Comparison of ENCODE assay signal across 1 cellular context in genomic region chr2:9944330-9944758, GRCh38.
A peak's percentile ranks its signal among the peaks of the same experiment; 100 is the strongest.
TF ChIP-seq lines count a peak whose summit lies in the region.

No MANE protein-coding gene starts in this region.

TF ChIP-seq in HepG2, 621 proteins besides CTCF, POLR2A, EP300 and RAD21:
- TF ChIP-seq MAZ (IDR thresholded peaks at IDR 0.05; ENCODE audit: borderline replicate concordance, low read depth, low read length) (no peak), MAZ (CRISPR knock-in tag; IDR thresholded peaks at IDR 0.05; ENCODE audit: low read depth) (0 out of 2 replicates have a peak, but pooled peaks have one; percentile 31), RBAK (CRISPR knock-in tag; IDR thresholded peaks at IDR 0.05) (no peak), SP5 (CRISPR knock-in tag; IDR thresholded peaks at IDR 0.05; ENCODE audit: borderline replicate concordance, low read depth) (no peak), PAX8 (CRISPR knock-in tag; IDR thresholded peaks at IDR 0.05; ENCODE audit: borderline replicate concordance) (no peak), ZNF780A (CRISPR knock-in tag; IDR thresholded peaks at IDR 0.05) (no peak), ZNF614 (CRISPR knock-in tag; IDR thresholded peaks at IDR 0.05; ENCODE audit: borderline replicate concordance) (no peak), ASH2L (IDR thresholded peaks at IDR 0.05; ENCODE audit: insufficient read length, low read depth, low read length) (no peak), ATF2 (CRISPR knock-in tag; IDR thresholded peaks at IDR 0.05) (no peak), MIER2 (CRISPR knock-in tag; IDR thresholded peaks at IDR 0.05) (no peak), MZF1 (CRISPR knock-in tag; IDR thresholded peaks at IDR 0.05; ENCODE audit: borderline replicate concordance) (no peak), CEBPG (CRISPR knock-in tag; IDR thresholded peaks at IDR 0.05) (peak; percentile 64), HNF4A (CRISPR knock-in tag; IDR thresholded peaks at IDR 0.05) (0 out of 2 replicates have a peak, but pooled peaks have one; percentile 17), ZNF598 (CRISPR knock-in tag; IDR thresholded peaks at IDR 0.05; ENCODE audit: borderline replicate concordance) (0 out of 2 replicates have a peak, but pooled peaks have one; percentile 50), LCORL (IDR thresholded peaks at IDR 0.05) (no peak), LCORL (CRISPR knock-in tag; IDR thresholded peaks at IDR 0.05) (0 out of 2 replicates have a peak, but pooled peaks have one; percentile 24), ETS1 (CRISPR knock-in tag; IDR thresholded peaks at IDR 0.05) (no peak), DR1 (CRISPR knock-in tag; IDR thresholded peaks at IDR 0.05) (no peak), CEBPB (IDR thresholded peaks at IDR 0.05; ENCODE audit: borderline replicate concordance, low read depth, low read length) (peak; percentile 74; the same call in 1 of the 2 replicates), ZNF83 (CRISPR knock-in tag; IDR thresholded peaks at IDR 0.05; ENCODE audit: borderline replicate concordance) (no peak), NAIF1 (CRISPR knock-in tag; IDR thresholded peaks at IDR 0.05; ENCODE audit: borderline replicate concordance) (no peak), IRX3 (CRISPR knock-in tag; IDR thresholded peaks at IDR 0.05; ENCODE audit: borderline replicate concordance, low read depth) (no peak), ZNF597 (CRISPR knock-in tag; IDR thresholded peaks at IDR 0.05) (no peak), ZNF503 (CRISPR knock-in tag; IDR thresholded peaks at IDR 0.05) (no peak), TEAD3 (CRISPR knock-in tag; optimal IDR thresholded peaks at IDR 0.05; ENCODE audit: borderline replicate concordance) (peak; percentile 66), CAMTA2 (CRISPR knock-in tag; IDR thresholded peaks at IDR 0.05; ENCODE audit: borderline replicate concordance) (0 out of 2 replicates have a peak, but pooled peaks have one; percentile 39), MED1 (CRISPR knock-in tag; IDR thresholded peaks at IDR 0.05) (no peak), ZNF124 (CRISPR knock-in tag; IDR thresholded peaks at IDR 0.05) (no peak), POGZ (CRISPR knock-in tag; IDR thresholded peaks at IDR 0.05) (0 out of 2 replicates have a peak, but pooled peaks have one; percentile 32), ZIK1 (CRISPR knock-in tag; IDR thresholded peaks at IDR 0.05; ENCODE audit: borderline replicate concordance, low read depth) (no peak), SNAI1 (CRISPR knock-in tag; IDR thresholded peaks at IDR 0.05; ENCODE audit: borderline replicate concordance) (peak; percentile 41; the same call in 1 of the 2 replicates), NKX3-1 (CRISPR knock-in tag; IDR thresholded peaks at IDR 0.05) (no peak), RXRB (CRISPR knock-in tag; IDR thresholded peaks at IDR 0.05; ENCODE audit: borderline replicate concordance) (peak; percentile 42; the same call in 1 of the 2 replicates), HNF4G (IDR thresholded peaks at IDR 0.05; ENCODE audit: borderline replicate concordance, low read depth, low read length) (no peak), HNF4G (CRISPR knock-in tag; IDR thresholded peaks at IDR 0.05; ENCODE audit: borderline replicate concordance, low read depth) (no peak), SCMH1 (CRISPR knock-in tag; IDR thresholded peaks at IDR 0.05; ENCODE audit: borderline replicate concordance) (no peak), ARHGAP35 (CRISPR knock-in tag; IDR thresholded peaks at IDR 0.05; ENCODE audit: borderline replicate concordance) (no peak), PAXIP1 (CRISPR knock-in tag; conservative IDR thresholded peaks at IDR 0.05) (0 out of 2 replicates have a peak, but pooled peaks have one; percentile 20), FOXJ3 (CRISPR knock-in tag; IDR thresholded peaks at IDR 0.05; ENCODE audit: borderline replicate concordance) (no peak), RXRA (CRISPR knock-in tag; IDR thresholded peaks at IDR 0.05) (peak; percentile 43; the same call in 1 of the 2 replicates), TAF15 (IDR thresholded peaks at IDR 0.05; ENCODE audit: low read depth, low read length, poor library complexity, severe bottlenecking) (no peak), ZMAT5 (CRISPR knock-in tag; IDR thresholded peaks at IDR 0.05; ENCODE audit: borderline replicate concordance, low read depth) (no peak), GABPA (IDR thresholded peaks at IDR 0.05; ENCODE audit: low read depth, low read length) (no peak), GABPA (CRISPR knock-in tag; IDR thresholded peaks at IDR 0.05; ENCODE audit: low read depth) (no peak), ZNF782 (CRISPR knock-in tag; IDR thresholded peaks at IDR 0.05; ENCODE audit: borderline replicate concordance) (no peak), KDM5A (IDR thresholded peaks at IDR 0.05; ENCODE audit: borderline replicate concordance, low read length) (no peak), BCL3 (CRISPR knock-in tag; IDR thresholded peaks at IDR 0.05) (no peak), ZNF563 (CRISPR knock-in tag; IDR thresholded peaks at IDR 0.05) (no peak), RARA (CRISPR knock-in tag; IDR thresholded peaks at IDR 0.05) (peak; percentile 76), ZNF557 (CRISPR knock-in tag; IDR thresholded peaks at IDR 0.05) (no peak), MTF1 (CRISPR knock-in tag; IDR thresholded peaks at IDR 0.05) (no peak), SETDB1 (CRISPR knock-in tag; IDR thresholded peaks at IDR 0.05; ENCODE audit: borderline replicate concordance) (no peak), ZNF496 (CRISPR knock-in tag; IDR thresholded peaks at IDR 0.05; ENCODE audit: insufficient replicate concordance) (no peak), ZSCAN30 (CRISPR knock-in tag; IDR thresholded peaks at IDR 0.05) (no peak), AKAP8 (CRISPR knock-in tag; IDR thresholded peaks at IDR 0.05) (no peak), MLXIP (CRISPR knock-in tag; IDR thresholded peaks at IDR 0.05; ENCODE audit: borderline replicate concordance) (no peak), SOX6 (IDR thresholded peaks at IDR 0.05) (no peak), SOX6 (CRISPR knock-in tag; IDR thresholded peaks at IDR 0.05) (peak; percentile 11; the same call in 1 of the 2 replicates), ZNF24 (IDR thresholded peaks at IDR 0.05) (no peak), TBX2 (CRISPR knock-in tag; IDR thresholded peaks at IDR 0.05; ENCODE audit: borderline replicate concordance) (0 out of 2 replicates have a peak, but pooled peaks have one; percentile 28), ZNF7 (CRISPR knock-in tag; IDR thresholded peaks at IDR 0.05) (peak; percentile 37; the same call in 1 of the 2 replicates), ELF1 (CRISPR knock-in tag; IDR thresholded peaks at IDR 0.05) (no peak)
